12 cellular contexts compared by ENCODE assay signal in the genomic region with DNA sequence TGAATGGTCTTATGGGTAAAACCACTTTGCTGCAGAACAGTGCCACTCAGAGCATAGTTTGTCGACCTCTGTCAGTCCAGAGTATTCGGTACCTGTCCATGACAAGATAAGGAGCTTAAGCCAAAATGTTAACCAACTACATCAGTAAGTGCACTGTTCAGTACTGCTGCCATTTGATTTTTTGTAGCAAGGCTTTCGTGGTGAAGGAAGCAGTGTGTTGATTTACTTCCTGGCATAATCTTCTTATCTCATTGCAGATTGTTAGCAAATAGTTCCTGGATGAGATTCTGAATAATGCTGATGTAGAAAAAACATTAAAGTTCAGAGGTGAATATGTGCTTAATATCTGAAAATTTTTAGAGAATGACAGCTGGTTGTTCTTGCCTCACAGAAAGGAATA.
DNase-seq lines count a peak whose midpoint lies in the region; ATAC-seq, FAIRE-seq and TF ChIP-seq lines count a peak whose summit lies in the region.
"Had no signal": no experiment of that assay in that cellular context is flagged by ENCODE, and none has a peak within 500 bp of the region (broad histone marks: within the 10 kb centered on the region; RNA-seq: fewer than 3 reads in every experiment).

No MANE protein-coding gene starts in this region.

- in situ Hi-C loops in HepG2 (cut with HindIII; ENCODE audit: extremely low pct_ligation_motif_present, low pct_unique_long_range_greater_than_20kb): no loop called here

- peaks cover 7% of the 10 kb centered on the region for H3K9me3 Mint-ChIP-seq in stimulated activated naive CD8-positive, alpha-beta T cell treated with anti-CD3 and anti-CD28 coated beads, Interleukin-15, Interleukin-2, amounts not matched to agents 100 ng/mL and 50 ng/mL, for 24 hours
- peaks cover 25% of the 10 kb centered on the region for H3K9me3 Mint-ChIP-seq in activated naive CD8-positive, alpha-beta T cell treated with anti-CD3 and anti-CD28 coated beads for 36 hours

- no peak overlapping the region for H3K4me3 Mint-ChIP-seq in stimulated activated naive CD8-positive, alpha-beta T cell treated with anti-CD3 and anti-CD28 coated beads, Interleukin-15, Interleukin-2, amounts not matched to agents 100 ng/mL and 50 ng/mL, for 24 hours
- H3K4me3 Mint-ChIP-seq in activated naive CD8-positive, alpha-beta T cell treated with anti-CD3 and anti-CD28 coated beads for 36 hours: no peak overlapping the region

- H3K4me1 Mint-ChIP-seq in stimulated activated naive CD8-positive, alpha-beta T cell treated with anti-CD3 and anti-CD28 coated beads, Interleukin-15, Interleukin-2, amounts not matched to agents 100 ng/mL and 50 ng/mL, for 24 hours (ENCODE audit: low read depth): peaks cover 46% of the 10 kb centered on the region
- peaks cover 49% of the 10 kb centered on the region for H3K4me1 Mint-ChIP-seq in activated naive CD8-positive, alpha-beta T cell treated with anti-CD3 and anti-CD28 coated beads for 36 hours

- H3K36me3 ChIP-seq in HepG2 (replicated peaks in 1 of 2; ENCODE audit: control insufficient read depth in 1 of 2, insufficient read depth in 2 of 2, low read length in 2 of 2) (no peaks in the 10 kb centered on the region), vagina (no peaks in the 10 kb centered on the region)
- H3K36me3 ChIP-seq: BE2C, cardiac muscle cell, gastrocnemius medialis had no signal

- H4K20me1 ChIP-seq in HepG2 (ENCODE audit: insufficient read depth, low read length): no peaks in the 10 kb centered on the region

- TF ChIP-seq POLR2A in HepG2 (IDR thresholded peaks at IDR 0.05; ENCODE audit: insufficient read depth in 1 of 2, low read depth in 2 of 2, low read length in 2 of 2) (no peak), vagina (IDR thresholded peaks at IDR 0.05) (no peak)

- intact Hi-C loops in HepG2 (cut with micrococcal nuclease; ENCODE audit: unreplicated experiment): no loop called here
- intact Hi-C loops in vagina (cut with DNase I): no loop called here

- 2% methylated on average over 3 of the region's 3 CpGs for WGBS in HepG2 (ENCODE audit: low lambda C conversion rate)

- H3K9me3 ChIP-seq in HepG2 (ENCODE audit: low read length): no peaks in the 10 kb centered on the region
- H3K9me3 ChIP-seq in vagina: no peaks in the 10 kb centered on the region
- H3K9me3 ChIP-seq: BE2C, gastrocnemius medialis had no signal

- no peaks in the 10 kb centered on the region for H3K79me2 ChIP-seq in HepG2 (ENCODE audit: insufficient read depth, low read length)

- CTCF ChIA-PET in HepG2 (lab: Yijun Ruan, JAX; ENCODE audit: low intra/inter-chr PET ratio, low total read pairs): no interaction called here

- DNase-seq in stimulated activated naive CD8-positive, alpha-beta T cell treated with anti-CD3 and anti-CD28 coated beads, Interleukin-15, Interleukin-2, amounts not matched to agents 100 U/mL and 50 U/mL, for 24 hours: no peak
- no peak for DNase-seq in activated naive CD8-positive, alpha-beta T cell treated with anti-CD3 and anti-CD28 coated beads for 36 hours
- DNase-seq in HepG2 (ENCODE audit: low spot score): no peak
- DNase-seq in vagina (ENCODE audit: extremely low spot score in 2 of 2): no peak
- DNase-seq in inferior parietal cortex (ENCODE audit: extremely low spot score): no peak
- no peak for DNase-seq in NK-92 treated with Interleukin-12 subunit alpha and Interleukin-12 subunit beta, amount 100 ng/mL, for 24 hours (lab: John Stamatoyannopoulos, UW)
- DNase-seq: BE2C; gastrocnemius medialis; stimulated activated CD4-positive, alpha-beta T cell treated with anti-CD3 and anti-CD28 coated beads, Interleukin-15, amount 100 ng/mL, for 24 hours had no signal

- no peak overlapping the region for H3K4me2 ChIP-seq in HepG2 (ENCODE audit: low read depth, low read length)

- no peak overlapping the region for H3K27ac ChIP-seq in HepG2 (ENCODE audit: extremely low read length, insufficient read depth, low read length)
- H3K27ac ChIP-seq in vagina: peak overlapping the region; percentile 30
- H3K27ac ChIP-seq: cardiac muscle cell, gastrocnemius medialis had no signal

- ATAC-seq in stimulated activated naive CD8-positive, alpha-beta T cell treated with anti-CD3 and anti-CD28 coated beads, Interleukin-15, Interleukin-2, amounts not matched to agents 100 U/mL and 50 U/mL, for 24 hours: no peak
- no peak for ATAC-seq in HepG2
- ATAC-seq in HG03175 (IDR thresholded peaks at IDR 0.05; ENCODE audit: unreplicated experiment): no peak
- ATAC-seq: gastrocnemius medialis had no signal

- peak overlapping the region; percentile 10 for H3K27ac Mint-ChIP-seq in stimulated activated naive CD8-positive, alpha-beta T cell treated with anti-CD3 and anti-CD28 coated beads, Interleukin-15, Interleukin-2, amounts not matched to agents 100 ng/mL and 50 ng/mL, for 24 hours
- H3K27ac Mint-ChIP-seq in activated naive CD8-positive, alpha-beta T cell treated with anti-CD3 and anti-CD28 coated beads for 36 hours: peak overlapping the region; percentile 98

- BruUV-seq in HepG2 (replicated peaks; lab: Mats Ljungman, UMichigan): no TSS peak

- TF ChIP-seq CTCF in HepG2 (CRISPR knock-in tag; IDR thresholded peaks at IDR 0.05) (no peak), vagina (IDR thresholded peaks at IDR 0.05) (no peak)

- H3K27me3 Mint-ChIP-seq in stimulated activated naive CD8-positive, alpha-beta T cell treated with anti-CD3 and anti-CD28 coated beads, Interleukin-15, Interleukin-2, amounts not matched to agents 100 ng/mL and 50 ng/mL, for 24 hours: no peaks in the 10 kb centered on the region
- H3K27me3 Mint-ChIP-seq in activated naive CD8-positive, alpha-beta T cell treated with anti-CD3 and anti-CD28 coated beads for 36 hours: no peaks in the 10 kb centered on the region

- H2AFZ ChIP-seq in HepG2 (ENCODE audit: low read length): no peak overlapping the region

- TF ChIP-seq EP300 in HepG2 (IDR thresholded peaks at IDR 0.05; ENCODE audit: low read depth in 2 of 2, low read length in 2 of 2): no peak
- TF ChIP-seq EP300 in HepG2 (CRISPR knock-in tag; IDR thresholded peaks at IDR 0.05; ENCODE audit: borderline replicate concordance): no peak

- H3K27me3 ChIP-seq in HepG2 (ENCODE audit: control insufficient read depth in 1 of 2, insufficient read depth in 2 of 2, low read length in 2 of 2) (no peaks in the 10 kb centered on the region; a peak in 1 of 5 replicates), vagina (no peaks in the 10 kb centered on the region)
- H3K27me3 ChIP-seq: BE2C, cardiac muscle cell, gastrocnemius medialis had no signal

- H3K4me3 ChIP-seq in HepG2 (replicated peaks in 1 of 3; ENCODE audit: insufficient read depth in 1 of 3, low read depth in 2 of 3, low read length in 3 of 3): no peak overlapping the region
- H3K4me3 ChIP-seq in vagina: no peak overlapping the region
- H3K4me3 ChIP-seq: cardiac muscle cell, gastrocnemius medialis had no signal

- no peak overlapping the region for H3K9ac ChIP-seq in HepG2 (ENCODE audit: insufficient read depth, low read depth, low read length)

- POLR2A ChIA-PET in HepG2 (lab: Yijun Ruan, JAX): no interaction called here

- peaks cover 7% of the 10 kb centered on the region for H3K36me3 Mint-ChIP-seq in stimulated activated naive CD8-positive, alpha-beta T cell treated with anti-CD3 and anti-CD28 coated beads, Interleukin-15, Interleukin-2, amounts not matched to agents 100 ng/mL and 50 ng/mL, for 24 hours (ENCODE audit: low read depth)
- peaks cover 31% of the 10 kb centered on the region for H3K36me3 Mint-ChIP-seq in activated naive CD8-positive, alpha-beta T cell treated with anti-CD3 and anti-CD28 coated beads for 36 hours

- TF ChIP-seq RAD21 in HepG2 (CRISPR knock-in tag; IDR thresholded peaks at IDR 0.05): no peak

- H3K4me1 ChIP-seq in HepG2 (ENCODE audit: insufficient read depth, low read length) (no peaks in the 10 kb centered on the region), vagina (peaks cover 24% of the 10 kb centered on the region)
- H3K4me1 ChIP-seq: BE2C, gastrocnemius medialis had no signal

- FAIRE-seq in HepG2 (lab: Jason Lieb, UNC): no peak

TF ChIP-seq in HepG2, 621 proteins besides CTCF, POLR2A, EP300 and RAD21:
- TF ChIP-seq MAFK (conservative IDR thresholded peaks at IDR 0.05 in 1 of 2, IDR thresholded peaks at IDR 0.05 in 1 of 2; ENCODE audit: low read length in 2 of 2) (peak in 1 of 2 experiments; percentile 62; a peak in 2 of 4 replicates), NFKB2 (CRISPR knock-in tag; IDR thresholded peaks at IDR 0.05; ENCODE audit: borderline replicate concordance) (no peak), MAFF (IDR thresholded peaks at IDR 0.05; ENCODE audit: low read depth, low read length) (peak; percentile 32; the same call in 1 of the 2 replicates)
